In genomic region chr10:119642556-119643111, GRCh38 we compare ENCODE assay signal across 23 cellular contexts. TPM values are rescaled to one million over a fixed set of nuclear protein-coding genes. Genes with fewer than 3 reads are reported as not detected.
DNase-seq lines count a peak whose midpoint lies in the region; ATAC-seq, FAIRE-seq and TF ChIP-seq lines count a peak whose summit lies in the region.
"Had no signal": no experiment of that assay in that cellular context is flagged by ENCODE, and none has a peak within 500 bp of the region (broad histone marks: within the 10 kb centered on the region; RNA-seq: fewer than 3 reads in every experiment).

No MANE protein-coding gene starts in this region.

- peaks cover 1 to 2% of the 10 kb centered on the region in 2 donors for H3K9me3 Mint-ChIP-seq in activated T-cell treated with anti-CD3 and anti-CD28 coated beads, Interleukin-2, amount 50 U/mL, for 72 hours
- H3K9me3 Mint-ChIP-seq: activated B cell treated with CpG ODN at 0.5 μM for 24 hours, neural crest cell had no signal

- H3K4me3 Mint-ChIP-seq in activated T-cell treated with anti-CD3 and anti-CD28 coated beads, Interleukin-2, amount 50 U/mL, for 72 hours, result peak overlapping the region in 1 of 2 donors; percentile 19
- H3K4me3 Mint-ChIP-seq: activated B cell treated with CpG ODN at 0.5 μM for 24 hours, neural crest cell had no signal

- DNase-seq in activated T-cell treated with anti-CD3 and anti-CD28 coated beads, Interleukin-2, amount 50 U/mL, for 72 hours, result no peak
- no peak for DNase-seq in activated T-cell treated with anti-CD3 and anti-CD28 coated beads, Interleukin-2, amount 50 U/mL, for 1 hour
- peak; percentile 64 for DNase-seq in Jurkat, Clone E6-1 (ENCODE audit: low read depth, low spot score)
- peak; percentile 69 for DNase-seq in central memory CD4-positive, alpha-beta T cell
- DNase-seq in small intestine, result peak; percentile 50
- DNase-seq in psoas muscle, result no peak
- no peak for DNase-seq in ecto neural progenitor cell (ENCODE audit: low spot score)
- DNase-seq: activated B cell treated with CpG ODN at 0.5 μM for 24 hours, dorsolateral prefrontal cortex, foreskin fibroblast, GDM1, left ventricle myocardium superior, MM.1S, NCI-H146, NCI-H2171, SK-N-SH, T-helper 9 cell had no signal

- H3K4me1 ChIP-seq in small intestine (ENCODE audit: control insufficient read depth in 2 of 2, insufficient read depth in 1 of 2, low read depth in 1 of 2, low read length in 1 of 2), result no peaks in the 10 kb centered on the region
- peaks cover 9% of the 10 kb centered on the region for H3K4me1 ChIP-seq in psoas muscle
- H3K4me1 ChIP-seq: ascending aorta, suprapubic skin had no signal

- H3K36me3 ChIP-seq in small intestine (ENCODE audit: control insufficient read depth in 2 of 2, insufficient read depth in 2 of 2, low read length in 2 of 2) (no peaks in the 10 kb centered on the region), psoas muscle (ENCODE audit: insufficient read depth in 1 of 2, low read depth in 1 of 2) (no peaks in the 10 kb centered on the region)
- H3K36me3 ChIP-seq: ascending aorta, suprapubic skin had no signal

- peaks cover 26% of the 10 kb centered on the region for H3K4me1 Mint-ChIP-seq in activated T-cell treated with anti-CD3 and anti-CD28 coated beads, Interleukin-2, amount 50 U/mL, for 72 hours (ENCODE audit: low read depth)
- H3K4me1 Mint-ChIP-seq: activated B cell treated with CpG ODN at 0.5 μM for 24 hours had no signal

- H3K27ac ChIP-seq in small intestine (ENCODE audit: low read depth in 1 of 2, low read length in 1 of 2) (no peak overlapping the region), psoas muscle (no peak overlapping the region)
- H3K27ac ChIP-seq: ascending aorta, C4-2B, dorsolateral prefrontal cortex, suprapubic skin had no signal

- H3K4me3 ChIP-seq in Jurkat, Clone E6-1 (ENCODE audit: low read length), result no peak overlapping the region
- no peak overlapping the region for H3K4me3 ChIP-seq in small intestine (ENCODE audit: low read depth in 1 of 2, low read length in 2 of 2)
- no peak overlapping the region for H3K4me3 ChIP-seq in psoas muscle
- H3K4me3 ChIP-seq: ascending aorta, dorsolateral prefrontal cortex, suprapubic skin had no signal

- H3K27me3 ChIP-seq in small intestine (ENCODE audit: control insufficient read depth in 2 of 2, insufficient read depth in 2 of 2, low read length in 2 of 2) (no peaks in the 10 kb centered on the region), psoas muscle (ENCODE audit: insufficient read depth in 3 of 3, low read length in 2 of 3) (no peaks in the 10 kb centered on the region)
- H3K27me3 ChIP-seq: ascending aorta, dorsolateral prefrontal cortex, suprapubic skin had no signal

- peak; percentile 93 for ATAC-seq in activated T-cell treated with anti-CD3 and anti-CD28 coated beads, Interleukin-2, amount 50 U/mL, for 72 hours (replicated peaks in 1 of 2)
- no peak for ATAC-seq in GM19397 (IDR thresholded peaks at IDR 0.05; ENCODE audit: unreplicated experiment)
- ATAC-seq in psoas muscle, result no peak
- ATAC-seq: left ventricle myocardium superior had no signal

- intact Hi-C loops in psoas muscle (cut with DNase I), result no loop called here

- no peak overlapping the region for H3K27ac Mint-ChIP-seq in activated T-cell treated with anti-CD3 and anti-CD28 coated beads, Interleukin-2, amount 50 U/mL, for 72 hours
- H3K27ac Mint-ChIP-seq: activated B cell treated with CpG ODN at 0.5 μM for 24 hours had no signal

- 69 to 89% (median 85%) methylated on average over 2 of the region's 2 CpGs for WGBS in small intestine, 3 donors
- WGBS in psoas muscle, 3 donors, result 75 to 93% (median 82%) methylated on average over 2 of the region's 2 CpGs

- peaks cover 15% of the 10 kb centered on the region for H3K27me3 Mint-ChIP-seq in activated T-cell treated with anti-CD3 and anti-CD28 coated beads, Interleukin-2, amount 50 U/mL, for 72 hours (ENCODE audit: low read depth)
- H3K27me3 Mint-ChIP-seq: activated B cell treated with CpG ODN at 0.5 μM for 24 hours had no signal

- H3K36me3 Mint-ChIP-seq in activated T-cell treated with anti-CD3 and anti-CD28 coated beads, Interleukin-2, amount 50 U/mL, for 72 hours (ENCODE audit: insufficient read depth in 2 of 2), result no peaks in the 10 kb centered on the region

- no peak for FAIRE-seq in small intestine (lab: Jason Lieb, UNC)
- FAIRE-seq: urothelium cell line had no signal

- H3K9me3 ChIP-seq in small intestine (ENCODE audit: control insufficient read depth, low read depth), result no peaks in the 10 kb centered on the region
- H3K9me3 ChIP-seq in psoas muscle, result no peaks in the 10 kb centered on the region
- H3K9me3 ChIP-seq: SK-N-SH, suprapubic skin had no signal

- TF ChIP-seq CTCF in psoas muscle (IDR thresholded peaks at IDR 0.05), result no peak

RNA-seq across cellular contexts. Expression of gene BAG3, which starts 8.5 kb away (rescaled TPM):
- 10 to 100 TPM; 16.4 to 22.1 TPM for total RNA-seq in activated T-cell treated with anti-CD3 and anti-CD28 coated beads, Interleukin-2, amount 50 U/mL, for 72 hours
- polyA plus RNA-seq in Jurkat, Clone E6-1 (2012; ENCODE audit: insufficient read depth, insufficient read length), result 31.2 TPM
- polyA plus RNA-seq in small intestine (10 to 100 TPM in 2 of 3 donors, 1 to 10 TPM in 1; 9.5 to 15.3 (median 11.2) TPM), psoas muscle (100 to 1,000 TPM; 283 to 571 (median 364) TPM)
- 100 to 1,000 TPM; 354 to 855 (median 486) TPM for total RNA-seq in psoas muscle

RNA-seq across cellular contexts. Expression of gene TIAL1, which starts 45.9 kb away (rescaled TPM):
- 100 to 1,000 TPM; 201 to 224 TPM for total RNA-seq in activated T-cell treated with anti-CD3 and anti-CD28 coated beads, Interleukin-2, amount 50 U/mL, for 72 hours
- polyA plus RNA-seq in Jurkat, Clone E6-1 (2012; ENCODE audit: insufficient read depth, insufficient read length), result 112 TPM
- polyA plus RNA-seq in small intestine, result 10 to 100 TPM; 43.8 to 56.4 (median 45.5) TPM
- total RNA-seq in psoas muscle, result 100 to 1,000 TPM in 1 of 4 donors, 10 to 100 TPM in 3; 57.7 to 106 (median 81.8) TPM
- 10 to 100 TPM; 38.2 to 92.6 (median 54.5) TPM for polyA plus RNA-seq in psoas muscle

Comparison
In these comparisons a context has a peak if more than half of its experiments do, and no peak if none do; other contexts are left out.
1. ATAC-seq: peak in activated T-cell treated with anti-CD3 and anti-CD28 coated beads, Interleukin-2, amount 50 U/mL, for 72 hours (2 of 2); none in GM19397 (single experiment) and psoas muscle (0 of 4).
2. DNase-seq: peak in Jurkat, Clone E6-1 (single experiment), central memory CD4-positive, alpha-beta T cell (single experiment) and small intestine (single experiment); none in activated T-cell treated with anti-CD3 and anti-CD28 coated beads, Interleukin-2, amount 50 U/mL, for 72 hours (0 of 2), activated T-cell treated with anti-CD3 and anti-CD28 coated beads, Interleukin-2, amount 50 U/mL, for 1 hour (single experiment), psoas muscle (0 of 2) and ecto neural progenitor cell (single experiment).
3. RNA of gene BAG3, which starts 8.5 kb away (total RNA-seq): 354 to 855 TPM in psoas muscle; 16.4 to 22.1 TPM in activated T-cell treated with anti-CD3 and anti-CD28 coated beads, Interleukin-2, amount 50 U/mL, for 72 hours; every median in the first group is over 10 times any median in the second.